In the genomic region with DNA sequence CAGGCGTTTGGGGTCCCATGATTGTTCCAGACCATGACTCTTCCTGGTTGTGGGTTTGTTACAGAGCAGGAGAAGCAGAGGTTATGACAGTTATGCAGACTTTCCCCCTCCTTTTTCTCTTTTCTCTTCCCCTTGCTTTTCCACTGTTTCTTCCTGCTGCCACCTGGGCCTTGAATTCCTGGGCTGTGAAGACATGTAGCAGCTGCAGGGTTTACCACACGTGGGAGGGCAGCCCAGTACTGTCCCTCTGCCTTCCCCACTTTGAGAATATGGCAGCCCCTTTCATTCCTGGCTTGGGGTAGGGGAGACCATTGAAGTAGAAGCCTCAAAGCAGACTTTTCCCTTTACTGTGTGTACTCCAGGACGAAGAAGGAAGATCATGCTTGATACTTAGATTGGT, we compare ENCODE assay signal across 21 cellular contexts. TPM values are rescaled to one million over a fixed set of nuclear protein-coding genes. Genes with fewer than 3 reads are reported as not detected.
A peak's percentile ranks its signal among the peaks of the same experiment; 100 is the strongest.
DNase-seq lines count a peak whose midpoint lies in the region; ATAC-seq, FAIRE-seq and TF ChIP-seq lines count a peak whose summit lies in the region.
"Had no signal": no experiment of that assay in that cellular context is flagged by ENCODE, and none has a peak within 500 bp of the region (broad histone marks: within the 10 kb centered on the region; RNA-seq: fewer than 3 reads in every experiment).

No MANE protein-coding gene starts in this region.

- FAIRE-seq in urothelium cell line (lab: Jason Lieb, UNC), result peak; percentile 37
- FAIRE-seq: GM12878, K562 had no signal

- intact Hi-C loops in IMR-90 (cut with micrococcal nuclease) (no loop called here), body of pancreas (cut with DNase I) (no loop called here)

- H2BK15ac ChIP-seq in IMR-90 (ENCODE audit: low read depth, low read length), result no peak overlapping the region

- H3K23ac ChIP-seq in IMR-90 (ENCODE audit: low read depth, low read length), result no peak overlapping the region

- H3K9ac ChIP-seq in IMR-90 (ENCODE audit: low read depth, low read length), result no peak overlapping the region

- H3K4me1 ChIP-seq in IMR-90 (ENCODE audit: control insufficient read depth, insufficient read depth, low read length) (no peaks in the 10 kb centered on the region), body of pancreas (no peaks in the 10 kb centered on the region)

- dilution Hi-C loops in IMR-90 (cut with HindIII; ENCODE audit: low sequenced_read_pairs, unreplicated experiment), result no loop called here

- 0 out of 2 replicates have a peak, but pooled peaks cover 3% of the 10 kb centered on the region for H3K9me1 ChIP-seq in IMR-90 (ENCODE audit: insufficient read depth, low read length)

- no peak overlapping the region for H2BK5ac ChIP-seq in IMR-90 (ENCODE audit: low read depth, low read length, poor library complexity, severe bottlenecking)

- H4K5ac ChIP-seq in IMR-90 (ENCODE audit: low read depth, low read length), result no peak overlapping the region

- in situ Hi-C loops in IMR-90 (cut with MboI; ENCODE audit: low sequenced_read_pairs), result no loop called here
- in situ Hi-C loops in KBM-7 (cut with MboI; ENCODE audit: low pct_unique_long_range_greater_than_20kb, low sequenced_read_pairs), result no loop called here

- TF ChIP-seq RAD21 in IMR-90 (IDR thresholded peaks at IDR 0.05; ENCODE audit: low read length), result no peak

- no peak overlapping the region for H3K4ac ChIP-seq in IMR-90 (ENCODE audit: low read depth, low read length)

- H3K79me1 ChIP-seq in IMR-90 (ENCODE audit: low read depth in 1 of 2, low read length in 2 of 2), result peaks cover 19 to 36% of the 10 kb centered on the region in 2 experiments; a peak in 3 of 4 replicates

- H3K4me3 ChIP-seq in IMR-90 (ENCODE audit: insufficient read depth, low read depth, low read length) (no peak overlapping the region), body of pancreas (no peak overlapping the region)
- H3K4me3 ChIP-seq: A549, GM12878, K562 had no signal

- H3K36me3 ChIP-seq in IMR-90 (ENCODE audit: control insufficient read depth, insufficient read depth, low read length) (peaks cover 46% of the 10 kb centered on the region), body of pancreas (replicated peaks in 1 of 2; ENCODE audit: insufficient read depth in 1 of 2, low read depth in 2 of 2) (peaks cover 0 to 14% of the 10 kb centered on the region in 2 donors)

- POLR2A ChIA-PET in IMR-90 (lab: Charles Lee; ENCODE audit: unreplicated experiment), result interaction anchor here (0.7 kb wide), 1 partner anchor 77 kb away, joined by 3 read pairs; no protein-coding TSS in a partner anchor

- H3K27me3 ChIP-seq in IMR-90 (ENCODE audit: control insufficient read depth, insufficient read depth, low read length) (no peaks in the 10 kb centered on the region), body of pancreas (no peaks in the 10 kb centered on the region)

- TF ChIP-seq POLR2A in IMR-90 (IDR thresholded peaks at IDR 0.05; ENCODE audit: low read depth, low read length) (no peak), body of pancreas (IDR thresholded peaks at IDR 0.05) (no peak)

- CTCF ChIA-PET in IMR-90 (lab: Yijun Ruan, JAX), result no interaction called here

- WGBS in IMR-90 (ENCODE audit: extremely low coverage in 2 of 2, insufficient read length in 1 of 2), 2 experiments, result no CpG with 5 or more reads among the region's 3 CpGs
- 87 to 92% methylated on average over 3 of the region's 3 CpGs for WGBS in body of pancreas, 2 donors

- H2BK20ac ChIP-seq in IMR-90 (ENCODE audit: low read depth, low read length), result no peak overlapping the region

- no peak overlapping the region for H3K14ac ChIP-seq in IMR-90 (replicated peaks; ENCODE audit: low read depth, low read length)

- H3K9me3 ChIP-seq in IMR-90 (ENCODE audit: control insufficient read depth, insufficient read depth, low read length) (no peaks in the 10 kb centered on the region), body of pancreas (no peaks in the 10 kb centered on the region)
- H3K9me3 ChIP-seq: A549 had no signal

- H3K4me3 Mint-ChIP-seq in activated naive CD8-positive, alpha-beta T cell treated with anti-CD3 and anti-CD28 coated beads for 36 hours, result no peak overlapping the region
- no peak overlapping the region for H3K4me3 Mint-ChIP-seq in activated naive CD8-positive, alpha-beta T cell treated with anti-CD3 and anti-CD28 coated beads, Interleukin-2, amount 50 U/mL, for 24 hours
- no peak overlapping the region for H3K4me3 Mint-ChIP-seq in effector memory CD8-positive, alpha-beta T cell
- H3K4me3 Mint-ChIP-seq: CD8-positive, alpha-beta T cell had no signal

- H3K18ac ChIP-seq in IMR-90 (ENCODE audit: low read depth, low read length), result no peak overlapping the region

- no peak overlapping the region for H4K91ac ChIP-seq in IMR-90 (ENCODE audit: insufficient read depth, low read depth, low read length)

- no peak overlapping the region for H4K8ac ChIP-seq in IMR-90 (ENCODE audit: low read depth in 2 of 2, low read length in 2 of 2)

- H2AFZ ChIP-seq in IMR-90 (replicated peaks; ENCODE audit: low read length, poor library complexity), result no peak overlapping the region

- peaks cover 11% of the 10 kb centered on the region for H3K36me3 Mint-ChIP-seq in activated naive CD8-positive, alpha-beta T cell treated with anti-CD3 and anti-CD28 coated beads for 36 hours
- H3K36me3 Mint-ChIP-seq in activated naive CD8-positive, alpha-beta T cell treated with anti-CD3 and anti-CD28 coated beads, Interleukin-2, amount 50 U/mL, for 24 hours (ENCODE audit: low read depth), result peaks cover 28% of the 10 kb centered on the region
- H3K36me3 Mint-ChIP-seq in effector memory CD8-positive, alpha-beta T cell (ENCODE audit: insufficient read depth), result peaks cover 37% of the 10 kb centered on the region

- no peak overlapping the region for H2BK120ac ChIP-seq in IMR-90 (ENCODE audit: low read depth, low read length)

- peak overlapping the region; percentile 49 for H3K27ac Mint-ChIP-seq in activated naive CD8-positive, alpha-beta T cell treated with anti-CD3 and anti-CD28 coated beads for 36 hours
- H3K27ac Mint-ChIP-seq in activated naive CD8-positive, alpha-beta T cell treated with anti-CD3 and anti-CD28 coated beads, Interleukin-2, amount 50 U/mL, for 24 hours, result no peak overlapping the region
- H3K27ac Mint-ChIP-seq in effector memory CD8-positive, alpha-beta T cell, result peak overlapping the region in 1 of 2 donors; percentile 29

- DNase-seq in activated naive CD8-positive, alpha-beta T cell treated with anti-CD3 and anti-CD28 coated beads for 36 hours, result no peak
- DNase-seq in activated naive CD8-positive, alpha-beta T cell treated with anti-CD3 and anti-CD28 coated beads, Interleukin-2, amount 50 U/mL, for 24 hours, result no peak
- DNase-seq in IMR-90 (no peak), body of pancreas (no peak), urothelium cell line (ENCODE audit: low spot score) (no peak), KBM-7 (no peak)
- DNase-seq in effector memory CD8-positive, alpha-beta T cell, result no peak
- DNase-seq: CD8-positive, alpha-beta T cell; DMS53; EL; MV-4-11; NCI-H187; NCI-H2227 treated with DMSO at 0.1 percent for 48 hours; NCI-H510A treated with DMSO at 0.1 percent for 48 hours; NCI-H82; OCI-M1; SHP77 had no signal

- no peaks in the 10 kb centered on the region for H3K9me3 Mint-ChIP-seq in activated naive CD8-positive, alpha-beta T cell treated with anti-CD3 and anti-CD28 coated beads for 36 hours
- H3K9me3 Mint-ChIP-seq in activated naive CD8-positive, alpha-beta T cell treated with anti-CD3 and anti-CD28 coated beads, Interleukin-2, amount 50 U/mL, for 24 hours, result no peaks in the 10 kb centered on the region
- H3K9me3 Mint-ChIP-seq in effector memory CD8-positive, alpha-beta T cell, result no peaks in the 10 kb centered on the region
- H3K9me3 Mint-ChIP-seq: CD8-positive, alpha-beta T cell had no signal

- no peak overlapping the region for H2AK5ac ChIP-seq in IMR-90 (ENCODE audit: low read depth, low read length)

- TF ChIP-seq CTCF in IMR-90 (conservative IDR thresholded peaks at IDR 0.05; ENCODE audit: low read depth, low read length) (no peak), body of pancreas (IDR thresholded peaks at IDR 0.05) (no peak)

- H3K4me1 Mint-ChIP-seq in activated naive CD8-positive, alpha-beta T cell treated with anti-CD3 and anti-CD28 coated beads for 36 hours, result no peaks in the 10 kb centered on the region
- H3K4me1 Mint-ChIP-seq in activated naive CD8-positive, alpha-beta T cell treated with anti-CD3 and anti-CD28 coated beads, Interleukin-2, amount 50 U/mL, for 24 hours, result peaks cover 6% of the 10 kb centered on the region
- H3K4me1 Mint-ChIP-seq in effector memory CD8-positive, alpha-beta T cell (ENCODE audit: low read depth in 2 of 2), result peaks cover 21 to 28% of the 10 kb centered on the region in 2 donors

- TSS peak; percentile 22 for BruUV-seq in IMR-90 (replicated peaks; lab: Mats Ljungman, UMichigan)

- no peaks in the 10 kb centered on the region for H4K20me1 ChIP-seq in IMR-90 (ENCODE audit: insufficient read depth, low read length)

- no peak overlapping the region for H3K4me2 ChIP-seq in IMR-90 (ENCODE audit: low read depth, low read length)
- H3K4me2 ChIP-seq: A549 had no signal

- H3K27me3 Mint-ChIP-seq in activated naive CD8-positive, alpha-beta T cell treated with anti-CD3 and anti-CD28 coated beads for 36 hours, result no peaks in the 10 kb centered on the region
- no peaks in the 10 kb centered on the region for H3K27me3 Mint-ChIP-seq in activated naive CD8-positive, alpha-beta T cell treated with anti-CD3 and anti-CD28 coated beads, Interleukin-2, amount 50 U/mL, for 24 hours
- no peaks in the 10 kb centered on the region for H3K27me3 Mint-ChIP-seq in effector memory CD8-positive, alpha-beta T cell

- no peak for ATAC-seq in activated naive CD8-positive, alpha-beta T cell treated with anti-CD3 and anti-CD28 coated beads, Interleukin-2, amount 50 U/mL, for 24 hours
- ATAC-seq in IMR-90 (ENCODE audit: low read depth) (no peak), body of pancreas (peak; percentile 18)
- no peak for ATAC-seq in effector memory CD8-positive, alpha-beta T cell (replicated peaks)
- ATAC-seq: A549; CD8-positive, alpha-beta T cell; GM12878; HCT116; K562 had no signal

- H3K27ac ChIP-seq in IMR-90 (ENCODE audit: insufficient read depth, low read length), result no peak overlapping the region
- H3K27ac ChIP-seq in body of pancreas, result no peak overlapping the region
- H3K27ac ChIP-seq: A549 had no signal

- H3K56ac ChIP-seq in IMR-90 (ENCODE audit: extremely low read depth, insufficient read depth, low read length), result no peak overlapping the region

- no peak overlapping the region for H2AK9ac ChIP-seq in IMR-90 (replicated peaks; ENCODE audit: low read depth, low read length, poor library complexity)

RNA-seq across cellular contexts. Expression of gene TACO1, which starts 7.9 kb away (rescaled TPM):
- total RNA-seq in activated naive CD8-positive, alpha-beta T cell treated with anti-CD3 and anti-CD28 coated beads for 36 hours, result 10 to 100 TPM; 38.3 to 39.6 TPM
- total RNA-seq in IMR-90 (2012; rRNA removed), result 6.5 and 9.4 TPM in 2 replicates
- 28.8 and 32.8 TPM in 2 replicates for polyA plus RNA-seq in IMR-90 (2012; rRNA removed)
- 14.2 and 15.9 TPM in 2 replicates for polyA plus RNA-seq in IMR-90 (2012; cell fraction: cytosol; rRNA removed)
- polyA plus RNA-seq in IMR-90 (2012; cell fraction: nucleus; rRNA removed; ENCODE audit: low replicate concordance), result 9.9 and 11.3 TPM in 2 replicates
- total RNA-seq in body of pancreas, result 10 to 100 TPM in 1 of 2 donors, 1 to 10 TPM in 1; 9.3 to 10.5 TPM

RNA-seq across cellular contexts. Expression of gene MAP3K3, which starts 29.4 kb away (rescaled TPM):
- 10 to 100 TPM; 20.1 to 20.8 TPM for total RNA-seq in activated naive CD8-positive, alpha-beta T cell treated with anti-CD3 and anti-CD28 coated beads for 36 hours
- total RNA-seq in IMR-90 (2012; rRNA removed), result 24.2 and 25.6 TPM in 2 replicates
- polyA plus RNA-seq in IMR-90 (2012; rRNA removed), result 19.1 TPM in 2 replicates
- 13.9 and 15.5 TPM in 2 replicates for polyA plus RNA-seq in IMR-90 (2012; cell fraction: cytosol; rRNA removed)
- polyA plus RNA-seq in IMR-90 (2012; cell fraction: nucleus; rRNA removed; ENCODE audit: low replicate concordance), result 34.5 and 36.8 TPM in 2 replicates
- total RNA-seq in body of pancreas, result 10 to 100 TPM; 21.0 to 33.3 TPM

RNA-seq across cellular contexts. Expression of gene DCAF7, which starts 42.5 kb away (rescaled TPM):
- 10 to 100 TPM; 92.1 to 95.1 TPM for total RNA-seq in activated naive CD8-positive, alpha-beta T cell treated with anti-CD3 and anti-CD28 coated beads for 36 hours
- total RNA-seq in IMR-90 (2012; rRNA removed) (31.4 and 40.9 TPM in 2 replicates), body of pancreas (10 to 100 TPM; 16.8 to 16.9 TPM)
- 52.4 and 52.8 TPM in 2 replicates for polyA plus RNA-seq in IMR-90 (2012; rRNA removed)
- 27.7 and 39.4 TPM in 2 replicates for polyA plus RNA-seq in IMR-90 (2012; cell fraction: cytosol; rRNA removed)
- polyA plus RNA-seq in IMR-90 (2012; cell fraction: nucleus; rRNA removed; ENCODE audit: low replicate concordance), result 31.4 and 38.7 TPM in 2 replicates
